24 cellular contexts compared by ENCODE assay signal in genomic region chr3:172629470-172629869, GRCh38.
DNase-seq lines count a peak whose midpoint lies in the region; ATAC-seq, FAIRE-seq and TF ChIP-seq lines count a peak whose summit lies in the region.
"Had no signal": no experiment of that assay in that cellular context is flagged by ENCODE, and none has a peak within 500 bp of the region (broad histone marks: within the 10 kb centered on the region; RNA-seq: fewer than 3 reads in every experiment).

No MANE protein-coding gene starts in this region.

- H3K36me3 Mint-ChIP-seq in HFFc6 (ENCODE audit: low read depth), result peaks cover 23% of the 10 kb centered on the region
- peaks cover 27% of the 10 kb centered on the region for H3K36me3 Mint-ChIP-seq in T-cell
- H3K36me3 Mint-ChIP-seq in activated CD8-positive, alpha-beta T cell treated with anti-CD3 and anti-CD28 coated beads, Interleukin-2, amount 10 ng/mL, durations not matched to agents 7 days and 5 days (ENCODE audit: low read depth), result peaks cover under 1% of the 10 kb centered on the region

- H3K9me3 Mint-ChIP-seq in HFFc6 (no peaks in the 10 kb centered on the region), T-cell (no peaks in the 10 kb centered on the region)
- no peaks in the 10 kb centered on the region for H3K9me3 Mint-ChIP-seq in activated CD8-positive, alpha-beta T cell treated with anti-CD3 and anti-CD28 coated beads, Interleukin-2, amount 10 ng/mL, durations not matched to agents 7 days and 5 days (ENCODE audit: insufficient read depth)
- H3K9me3 Mint-ChIP-seq: CD8-positive, alpha-beta T cell; nephron; stimulated activated memory B cell treated with anti-CD40 and anti-IgM and Interleukin-4, amounts not matched to agents 10 μg/mL and 1 μg/mL and 100 μg/mL, for 72 hours had no signal

- H2AFZ ChIP-seq in K562 (ENCODE audit: low read depth, low read length), result no peak overlapping the region
- no peak overlapping the region for H2AFZ ChIP-seq in PC-3 (ENCODE audit: low read length)

- CTCF ChIA-PET in K562 (lab: Yijun Ruan, JAX; ENCODE audit: low intra/inter-chr PET ratio) (no interaction called here), T-cell (lab: Charles Lee) (interaction anchor here in 1 of 2 donors (0.6 kb wide), 1 partner anchor 74 kb away, joined by 6 read pairs; no protein-coding TSS in a partner anchor), PC-3 (lab: Charles Lee) (no interaction called here)
- CTCF ChIA-PET in activated CD8-positive, alpha-beta T cell treated with anti-CD3 and anti-CD28 coated beads, Interleukin-2, amount 10 ng/mL, durations not matched to agents 7 days and 5 days (lab: Charles Lee), result no interaction called here

- no peak for TF ChIP-seq RAD21 in K562 (CRISPR knock-in tag; conservative IDR thresholded peaks at IDR 0.05 in 1 of 2, IDR thresholded peaks at IDR 0.05 in 1 of 2)

- H3K4me3 Mint-ChIP-seq in HFFc6 (no peak overlapping the region), T-cell (no peak overlapping the region)
- no peak overlapping the region for H3K4me3 Mint-ChIP-seq in activated CD8-positive, alpha-beta T cell treated with anti-CD3 and anti-CD28 coated beads, Interleukin-2, amount 10 ng/mL, durations not matched to agents 7 days and 5 days
- H3K4me3 Mint-ChIP-seq: CD8-positive, alpha-beta T cell; nephron; stimulated activated memory B cell treated with anti-CD40 and anti-IgM and Interleukin-4, amounts not matched to agents 10 μg/mL and 1 μg/mL and 100 μg/mL, for 72 hours had no signal

- intact Hi-C loops in K562 (cut with micrococcal nuclease) (no loop called here), PC-3 (cut with micrococcal nuclease) (no loop called here)

- no peak for TF ChIP-seq POLR2A in K562 (conservative IDR thresholded peaks at IDR 0.05)

- no peaks in the 10 kb centered on the region for H3K27me3 ChIP-seq in K562 (ENCODE audit: control insufficient read depth in 2 of 2, insufficient read depth in 2 of 2, low read length in 2 of 2)
- no peaks in the 10 kb centered on the region for H3K27me3 ChIP-seq in PC-3 (ENCODE audit: low read length)
- H3K27me3 ChIP-seq: adrenal gland, cardiac muscle cell, dorsolateral prefrontal cortex had no signal

- H3F3A ChIP-seq in PC-3 (ENCODE audit: low read length, unreplicated experiment), result no peaks in the 10 kb centered on the region

- H3K4me2 ChIP-seq in K562 (ENCODE audit: insufficient read depth, low read length) (no peak overlapping the region), PC-3 (ENCODE audit: low read length) (no peak overlapping the region)

- H3K9me1 ChIP-seq in K562 (ENCODE audit: control insufficient read depth, insufficient read depth, low read length), result no peaks in the 10 kb centered on the region

- no peak for FAIRE-seq in K562 (lab: Jason Lieb, UNC)

- H3K27me3 Mint-ChIP-seq in HFFc6 (ENCODE audit: insufficient read depth) (no peaks in the 10 kb centered on the region), T-cell (no peaks in the 10 kb centered on the region)
- no peaks in the 10 kb centered on the region for H3K27me3 Mint-ChIP-seq in activated CD8-positive, alpha-beta T cell treated with anti-CD3 and anti-CD28 coated beads, Interleukin-2, amount 10 ng/mL, durations not matched to agents 7 days and 5 days (ENCODE audit: low read depth)
- H3K27me3 Mint-ChIP-seq: stimulated activated memory B cell treated with anti-CD40 and anti-IgM and Interleukin-4, amounts not matched to agents 10 μg/mL and 1 μg/mL and 100 μg/mL, for 72 hours had no signal

- WGBS in K562 (ENCODE audit: insufficient coverage, low coverage, missing lambda C conversion rate), result 59% methylated on average over 5 of the region's 5 CpGs

- H3K36me3 ChIP-seq in K562 (ENCODE audit: control insufficient read depth, insufficient read depth, low read length) (no peaks in the 10 kb centered on the region), PC-3 (ENCODE audit: low read depth, low read length) (peaks cover 15% of the 10 kb centered on the region)
- H3K36me3 ChIP-seq: cardiac muscle cell, WERI-Rb-1 had no signal

- H3K9ac ChIP-seq in K562 (ENCODE audit: insufficient read depth in 1 of 2, low read depth in 2 of 2, low read length in 2 of 2) (no peak overlapping the region), PC-3 (ENCODE audit: low read length) (no peak overlapping the region)

- H3K4me1 Mint-ChIP-seq in HFFc6 (ENCODE audit: low read depth) (peaks cover 41% of the 10 kb centered on the region), T-cell (no peaks in the 10 kb centered on the region)
- H3K4me1 Mint-ChIP-seq in activated CD8-positive, alpha-beta T cell treated with anti-CD3 and anti-CD28 coated beads, Interleukin-2, amount 10 ng/mL, durations not matched to agents 7 days and 5 days (ENCODE audit: low read depth), result no peaks in the 10 kb centered on the region
- H3K4me1 Mint-ChIP-seq: stimulated activated memory B cell treated with anti-CD40 and anti-IgM and Interleukin-4, amounts not matched to agents 10 μg/mL and 1 μg/mL and 100 μg/mL, for 72 hours had no signal

- H3K9me3 ChIP-seq in K562 (replicated peaks; ENCODE audit: control insufficient read depth, insufficient read depth, low read depth, low read length) (no peaks in the 10 kb centered on the region), PC-3 (ENCODE audit: low read length) (no peaks in the 10 kb centered on the region)
- H3K9me3 ChIP-seq: adrenal gland had no signal

- no peaks in the 10 kb centered on the region for H3K9me2 ChIP-seq in PC-3 (replicated peaks; ENCODE audit: low read length)

- H3K27ac Mint-ChIP-seq in HFFc6, result peak overlapping the region; percentile 8; the same call in 1 of the 2 replicates
- H3K27ac Mint-ChIP-seq in T-cell, result no peak overlapping the region
- no peak overlapping the region for H3K27ac Mint-ChIP-seq in activated CD8-positive, alpha-beta T cell treated with anti-CD3 and anti-CD28 coated beads, Interleukin-2, amount 10 ng/mL, durations not matched to agents 7 days and 5 days
- H3K27ac Mint-ChIP-seq: CD8-positive, alpha-beta T cell; nephron; stimulated activated memory B cell treated with anti-CD40 and anti-IgM and Interleukin-4, amounts not matched to agents 10 μg/mL and 1 μg/mL and 100 μg/mL, for 72 hours had no signal

- no peak for TF ChIP-seq EP300 in K562 (IDR thresholded peaks at IDR 0.05; ENCODE audit: low read length)

- in situ Hi-C loops in K562 (cut with MboI), result loop anchor here (25.0 kb wide), 1 partner anchor 1667 kb away; no protein-coding TSS in a partner anchor

- no peak overlapping the region for H3K4me3 ChIP-seq in K562
- no peak overlapping the region for H3K4me3 ChIP-seq in fibroblast of villous mesenchyme (ENCODE audit: low read depth, low read length)
- no peak overlapping the region for H3K4me3 ChIP-seq in PC-3 (ENCODE audit: low read length)
- H3K4me3 ChIP-seq: adrenal gland, cardiac muscle cell, dorsolateral prefrontal cortex had no signal

- no peaks in the 10 kb centered on the region for H3K79me2 ChIP-seq in K562 (ENCODE audit: control insufficient read depth, insufficient read depth, low read length)
- H3K79me2 ChIP-seq in PC-3 (ENCODE audit: low read length), result no peaks in the 10 kb centered on the region

- H4K20me1 ChIP-seq in K562 (replicated peaks; ENCODE audit: control insufficient read depth, insufficient read depth, low read length) (no peaks in the 10 kb centered on the region), PC-3 (ENCODE audit: low read length) (no peaks in the 10 kb centered on the region)

- BruUV-seq in K562 (replicated peaks; lab: Mats Ljungman, UMichigan), result no TSS peak
- no TSS peak for BruUV-seq in PC-3 (replicated peaks; lab: Mats Ljungman, UMichigan)

- TF ChIP-seq CTCF in HFFc6 (IDR thresholded peaks at IDR 0.05), result no peak
- TF ChIP-seq CTCF in K562 (IDR thresholded peaks at IDR 0.05 in 2 of 3, conservative IDR thresholded peaks at IDR 0.05 in 1 of 3; ENCODE audit: insufficient read depth in 2 of 3, low read depth in 1 of 3, low read length in 3 of 3), result no peak
- TF ChIP-seq CTCF in fibroblast of villous mesenchyme (IDR thresholded peaks at IDR 0.05; ENCODE audit: insufficient read depth, low read depth, low read length), result no peak
- no peak for TF ChIP-seq CTCF in PC-3 (conservative IDR thresholded peaks at IDR 0.05; ENCODE audit: low read depth, low read length)

- POLR2A ChIA-PET in K562 (lab: Yijun Ruan, JAX) (no interaction called here), T-cell (lab: Charles Lee) (no interaction called here), PC-3 (lab: Charles Lee; ENCODE audit: unreplicated experiment) (interaction anchor here (0.7 kb wide), 1 partner anchor 1241 kb away, joined by 3 read pairs; no protein-coding TSS in a partner anchor)
- POLR2A ChIA-PET in activated CD8-positive, alpha-beta T cell treated with anti-CD3 and anti-CD28 coated beads, Interleukin-2, amount 10 ng/mL, durations not matched to agents 7 days and 5 days (lab: Charles Lee), result no interaction called here

- peak; percentile 55 for DNase-seq in AG08395 (ENCODE audit: low spot score)
- DNase-seq in HFFc6, result no peak
- DNase-seq in K562 (ENCODE audit: extremely low read depth in 1 of 4, low spot score in 3 of 4), result no peak
- peak; percentile 35 for DNase-seq in fibroblast of villous mesenchyme (ENCODE audit: low read depth)
- no peak for DNase-seq in T-cell
- no peak for DNase-seq in activated CD8-positive, alpha-beta T cell treated with anti-CD3 and anti-CD28 coated beads, Interleukin-2, amount 10 ng/mL, durations not matched to agents 7 days and 5 days
- no peak for DNase-seq in PC-3
- DNase-seq: activated CD4-positive, alpha-beta T cell treated with anti-CD3 and anti-CD28 coated beads, Interleukin-2, amount 50 U/mL, for 1 hour; activated CD8-positive, alpha-beta memory T cell treated with anti-CD3 and anti-CD28 coated beads, Interleukin-2, amount 50 U/mL, for 4 hours; activated effector memory CD4-positive, alpha-beta T cell treated with anti-CD3 and anti-CD28 coated beads, Interleukin-2, amount 50 U/mL, for 16 hours; adrenal gland; CD8-positive, alpha-beta T cell; dorsolateral prefrontal cortex; glutamatergic neuron; midbrain; NCI-H1694 treated with DMSO at 0.1 percent for 48 hours; SIG-M5; T-helper 2 cell; WERI-Rb-1 had no signal

- ATAC-seq in K562 (no peak), T-cell (replicated peaks in 1 of 4) (no peak), GM21529 (IDR thresholded peaks at IDR 0.05; ENCODE audit: unreplicated experiment) (no peak), PC-3 (no peak)
- ATAC-seq in activated CD8-positive, alpha-beta T cell treated with anti-CD3 and anti-CD28 coated beads, Interleukin-2, amount 10 ng/mL, durations not matched to agents 7 days and 5 days, result no peak
- ATAC-seq: CD8-positive, alpha-beta T cell; stimulated activated memory B cell treated with anti-CD40 and anti-IgM and Interleukin-4, amounts not matched to agents 10 μg/mL and 1 μg/mL and 100 μg/mL, for 72 hours had no signal

- H3K4me1 ChIP-seq in K562 (replicated peaks in 1 of 2; ENCODE audit: control insufficient read depth in 2 of 2, insufficient read depth in 2 of 2, low read length in 2 of 2) (no peaks in the 10 kb centered on the region), PC-3 (ENCODE audit: insufficient read depth, low read length) (peaks cover 12% of the 10 kb centered on the region; the same call in 1 of the 2 replicates)
- H3K4me1 ChIP-seq: adrenal gland had no signal

- H3K27ac ChIP-seq in K562 (ENCODE audit: extremely low read depth, low read depth, low read length) (no peak overlapping the region), PC-3 (ENCODE audit: low read length) (no peak overlapping the region)
- H3K27ac ChIP-seq: adrenal gland, cardiac muscle cell, epithelial cell of prostate, WERI-Rb-1 had no signal

TF ChIP-seq in K562, 482 proteins besides CTCF, POLR2A, EP300 and RAD21:
- TF ChIP-seq CEBPB (tag; IDR thresholded peaks at IDR 0.05) (0 out of 2 replicates have a peak, but pooled peaks have one; percentile 50), TSC22D4 (tag; IDR thresholded peaks at IDR 0.05) (no peak)

Comparison
In these comparisons a context has a peak if more than half of its experiments do, and no peak if none do; other contexts are left out.
1. DNase-seq: peak in AG08395 (single experiment) and fibroblast of villous mesenchyme (single experiment); none in HFFc6 (single experiment), K562 (0 of 4), T-cell (0 of 34), activated CD8-positive, alpha-beta T cell treated with anti-CD3 and anti-CD28 coated beads, Interleukin-2, amount 10 ng/mL, durations not matched to agents 7 days and 5 days (single experiment) and PC-3 (single experiment).